Comparison of ENCODE assay signal across 8 cellular contexts in genomic region chr11:127470485-127470884, GRCh38.
DNase-seq lines count a peak whose midpoint lies in the region; ATAC-seq and TF ChIP-seq lines count a peak whose summit lies in the region.

No MANE protein-coding gene starts in this region.

- no peaks in the 10 kb centered on the region for H3K4me1 ChIP-seq in osteoblast (ENCODE audit: insufficient read depth, low read length)

- peaks cover 11% of the 10 kb centered on the region for H3K4me1 Mint-ChIP-seq in endothelial cell (ENCODE audit: unreplicated experiment)

- H3K9me3 Mint-ChIP-seq in endothelial cell (ENCODE audit: unreplicated experiment), result no peaks in the 10 kb centered on the region

- in situ Hi-C loops in KBM-7 (cut with MboI; ENCODE audit: low pct_unique_long_range_greater_than_20kb, low sequenced_read_pairs), result no loop called here

- POLR2A ChIA-PET in AG04449 (lab: Yijun Ruan, JAX), result no interaction called here

- DNase-seq in AG04449 (ENCODE audit: low read depth, low spot score) (no peak), KBM-7 (peak; percentile 4), endothelial cell (ENCODE audit: low spot score) (peak; percentile 49), superior temporal gyrus (ENCODE audit: extremely low spot score) (no peak), NCI-H1436 treated with DMSO at 0.1 percent for 48 hours (lab: John Stamatoyannopoulos, UW) (no peak), osteoblast (ENCODE audit: insufficient read length, low spot score, missing footprints) (no peak)
- no peak for DNase-seq in activated naive CD4-positive, alpha-beta T cell treated with anti-CD3 and anti-CD28 coated beads, Interleukin-2, amount 50 U/mL, for 16 hours

- H3K79me2 ChIP-seq in osteoblast (ENCODE audit: insufficient read depth, low read length), result no peaks in the 10 kb centered on the region

- H3K9me3 ChIP-seq in osteoblast (ENCODE audit: low read depth, low read length), result no peaks in the 10 kb centered on the region

- TF ChIP-seq CTCF in AG04449 (IDR thresholded peaks at IDR 0.05; ENCODE audit: insufficient read depth, low read length, missing control alignments) (peak; percentile 16), endothelial cell (IDR thresholded peaks at IDR 0.05; ENCODE audit: unreplicated experiment) (peak; percentile 51), osteoblast (IDR thresholded peaks at IDR 0.05; ENCODE audit: extremely low read depth, low read depth, low read length) (no peak)

- H3K4me3 ChIP-seq in AG04449 (ENCODE audit: low read depth, low read length) (no peak overlapping the region), osteoblast (ENCODE audit: insufficient read depth, low read length) (no peak overlapping the region)

- no peak overlapping the region for H3K4me3 Mint-ChIP-seq in endothelial cell (ENCODE audit: unreplicated experiment)

- CTCF ChIA-PET in AG04449 (lab: Yijun Ruan, JAX), result no interaction called here

- H2AFZ ChIP-seq in osteoblast (ENCODE audit: low read length), result no peak overlapping the region

- no peaks in the 10 kb centered on the region for H4K20me1 ChIP-seq in osteoblast (ENCODE audit: insufficient read depth, low read length)

- H3K36me3 ChIP-seq in osteoblast (ENCODE audit: insufficient read depth, low read length), result no peaks in the 10 kb centered on the region

- no peaks in the 10 kb centered on the region for H3K27me3 ChIP-seq in osteoblast (ENCODE audit: insufficient read depth, low read length)

- no peak overlapping the region for H3K27ac Mint-ChIP-seq in endothelial cell (ENCODE audit: unreplicated experiment)

- peak; percentile 94 for ATAC-seq in GM18868 (IDR thresholded peaks at IDR 0.05; ENCODE audit: unreplicated experiment)

- H3K27ac ChIP-seq in osteoblast (ENCODE audit: low read depth, low read length), result no peak overlapping the region

- peaks cover 3% of the 10 kb centered on the region for H3K27me3 Mint-ChIP-seq in endothelial cell (ENCODE audit: unreplicated experiment)

- no peaks in the 10 kb centered on the region for H3K36me3 Mint-ChIP-seq in endothelial cell (ENCODE audit: low read depth, unreplicated experiment)

- H3K4me2 ChIP-seq in osteoblast (ENCODE audit: insufficient read depth, low read length), result no peak overlapping the region

Comparison
In these comparisons a context has a peak if more than half of its experiments do, and no peak if none do; other contexts are left out.
1. DNase-seq: peak in KBM-7 (single experiment) and endothelial cell (single experiment); none in AG04449 (single experiment), superior temporal gyrus (single experiment), activated naive CD4-positive, alpha-beta T cell treated with anti-CD3 and anti-CD28 coated beads, Interleukin-2, amount 50 U/mL, for 16 hours (single experiment), NCI-H1436 treated with DMSO at 0.1 percent for 48 hours (single experiment) and osteoblast (single experiment).